ENCODE assay signal across 9 cellular contexts in the genomic region with DNA sequence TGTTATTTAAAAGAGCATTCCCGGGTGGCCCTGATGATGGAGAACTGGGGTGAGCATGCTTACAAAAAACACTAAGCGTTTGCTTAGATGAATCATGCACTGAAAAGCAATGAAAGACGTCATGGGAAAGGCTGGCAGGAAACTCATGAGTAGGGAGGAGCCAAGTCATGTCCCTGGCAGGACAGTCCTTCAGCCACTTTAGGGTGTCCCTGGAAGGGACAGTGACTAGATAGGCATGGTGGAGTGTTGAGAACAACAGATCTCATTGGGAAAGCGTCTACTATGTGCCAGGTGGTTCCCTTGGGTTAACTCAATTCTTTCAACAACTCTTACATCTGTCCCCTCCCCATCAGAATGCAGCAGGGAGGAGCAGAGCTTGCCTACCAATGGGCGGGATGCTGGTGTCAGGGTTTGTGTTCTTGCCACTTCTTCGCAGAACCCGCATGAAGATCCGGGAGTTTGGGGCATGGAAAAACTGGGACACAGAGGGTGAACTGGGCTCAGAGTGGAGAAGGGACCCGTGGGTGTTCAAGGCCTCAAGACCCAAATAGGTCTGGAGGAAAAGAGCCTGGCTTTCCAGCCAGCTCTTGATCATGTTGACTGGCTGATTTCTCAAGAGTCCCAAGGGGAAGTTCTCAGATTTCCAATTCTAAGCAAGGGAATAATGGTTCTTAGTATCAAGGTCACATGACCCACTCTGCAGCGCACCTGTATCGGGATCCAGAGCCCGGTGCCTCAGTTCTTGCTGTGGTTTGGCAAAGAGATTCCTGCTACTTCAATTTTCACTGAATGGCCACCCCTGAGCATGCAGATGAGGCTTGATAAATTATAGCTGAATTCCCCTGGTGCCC.
A peak's percentile ranks its signal among the peaks of the same experiment; 100 is the strongest.
DNase-seq lines count a peak whose midpoint lies in the region; TF ChIP-seq lines count a peak whose summit lies in the region.
"Had no signal": no experiment of that assay in that cellular context is flagged by ENCODE, and none has a peak within 500 bp of the region (broad histone marks: within the 10 kb centered on the region; RNA-seq: fewer than 3 reads in every experiment).

No MANE protein-coding gene starts in this region.

- 71 to 80% (median 76%) methylated on average over 12 of the region's 12 CpGs for WGBS in spleen, 5 donors

- no peaks in the 10 kb centered on the region for H3K4me1 ChIP-seq in spleen

- H3K4me3 ChIP-seq in MG63 (no peak overlapping the region), choroid plexus epithelial cell (ENCODE audit: low read depth, low read length) (no peak overlapping the region), spleen (no peak overlapping the region)

- peak; percentile 71 for DNase-seq in AG08396 (ENCODE audit: low spot score)
- peak; percentile 70 for DNase-seq in MG63
- DNase-seq in choroid plexus epithelial cell (ENCODE audit: low read depth): peak; percentile 91
- DNase-seq in medulla oblongata (ENCODE audit: extremely low spot score): peak; percentile 61
- DNase-seq in NK-92 (lab: John Stamatoyannopoulos, UW; ENCODE audit: unreplicated experiment): no peak
- DNase-seq in activated effector memory CD4-positive, alpha-beta T cell treated with anti-CD3 and anti-CD28 coated beads, Interleukin-2, amount 50 U/mL, for 16 hours: no peak
- DNase-seq in HuH-7.5 (ENCODE audit: low spot score): no peak
- no peak for DNase-seq in spleen
- DNase-seq: stimulated activated CD4-positive, alpha-beta T cell treated with anti-CD3 and anti-CD28 coated beads, Interleukin-4, amount 100 ng/mL, for 24 hours had no signal

- TF ChIP-seq CTCF in choroid plexus epithelial cell (conservative IDR thresholded peaks at IDR 0.05; ENCODE audit: low read depth, low read length) (no peak), spleen (IDR thresholded peaks at IDR 0.05 in 8 of 11, conservative IDR thresholded peaks at IDR 0.05 in 3 of 11) (no peak)

- H3K9me3 ChIP-seq in MG63: no peaks in the 10 kb centered on the region
- H3K9me3 ChIP-seq in spleen: peaks cover 0 to 19% (median 5%) of the 10 kb centered on the region in 8 donors

- intact Hi-C loops in spleen (cut with DNase I; ENCODE audit: low total_unique reads): no loop called here

- H3K36me3 ChIP-seq in MG63 (no peaks in the 10 kb centered on the region), spleen (no peaks in the 10 kb centered on the region)

- H3K27ac ChIP-seq in spleen: peak overlapping the region in 1 of 8 donors; percentile 46

- no peak for TF ChIP-seq POLR2A in spleen (IDR thresholded peaks at IDR 0.05)

- H3K27me3 ChIP-seq in MG63 (no peaks in the 10 kb centered on the region), spleen (replicated peaks in 1 of 7) (no peaks in the 10 kb centered on the region)

Comparison
In these comparisons a context has a peak if more than half of its experiments do, and no peak if none do; other contexts are left out.
1. DNase-seq: peak in AG08396 (single experiment), MG63 (single experiment), choroid plexus epithelial cell (single experiment) and medulla oblongata (single experiment); none in NK-92 (single experiment), activated effector memory CD4-positive, alpha-beta T cell treated with anti-CD3 and anti-CD28 coated beads, Interleukin-2, amount 50 U/mL, for 16 hours (single experiment), HuH-7.5 (single experiment) and spleen (single experiment).